Comparison of ENCODE assay signal across 8 cellular contexts in the genomic region with DNA sequence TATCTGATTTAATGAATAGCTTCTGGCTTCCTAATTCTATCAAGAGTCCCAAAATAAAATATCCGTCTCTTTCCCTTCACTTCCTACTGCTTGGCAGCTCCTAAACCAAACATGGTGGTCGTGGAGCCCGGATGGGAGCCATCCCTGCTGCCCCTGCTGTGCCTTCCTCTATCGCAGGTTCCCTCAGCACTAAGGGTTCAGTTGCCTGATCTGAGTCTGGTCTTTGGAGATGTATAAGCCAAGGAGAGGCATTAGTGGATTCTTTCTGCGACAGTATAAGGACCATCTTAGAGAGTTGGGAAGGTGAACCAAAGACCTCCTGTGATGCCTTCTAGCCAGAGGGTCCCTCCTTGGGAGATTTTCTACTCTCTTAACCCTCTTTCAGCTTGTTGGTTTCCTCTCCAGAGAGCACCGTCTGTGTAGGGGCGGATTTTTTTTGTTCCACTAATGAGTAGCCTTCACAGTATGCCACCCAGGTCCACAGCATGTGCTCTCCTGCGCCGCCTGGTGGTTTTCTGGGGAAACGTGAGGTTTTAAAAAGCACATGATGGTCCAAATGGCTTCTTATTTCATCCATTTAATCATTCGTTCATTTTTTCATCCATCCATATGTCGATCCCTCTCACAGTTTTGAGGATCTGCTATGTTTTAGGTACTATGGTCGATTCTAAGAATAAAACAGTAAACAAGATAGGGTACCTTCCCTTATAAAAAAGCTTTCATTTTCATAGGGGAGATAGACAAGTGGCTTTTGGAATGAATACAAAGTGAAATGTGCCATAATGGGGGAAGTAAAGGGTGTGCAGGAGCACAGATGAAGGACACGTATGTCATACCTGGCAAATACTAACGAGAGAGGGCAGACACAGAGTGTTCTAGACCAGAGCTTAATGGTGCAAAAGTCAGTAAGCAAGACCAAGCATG.
A peak's percentile ranks its signal among the peaks of the same experiment; 100 is the strongest.
DNase-seq lines count a peak whose midpoint lies in the region; ATAC-seq lines count a peak whose summit lies in the region.

No MANE protein-coding gene starts in this region.

- no peak overlapping the region for H3K4me3 ChIP-seq in GM23248

- no peaks in the 10 kb centered on the region for H3F3A ChIP-seq in GM23248 (ENCODE audit: insufficient read depth)

- H3K79me2 ChIP-seq in GM23248 (ENCODE audit: insufficient read depth), result peaks cover 16% of the 10 kb centered on the region

- no peak overlapping the region for H3K9ac ChIP-seq in GM23248

- H3K4me2 ChIP-seq in GM23248 (ENCODE audit: unreplicated experiment), result no peak overlapping the region

- ATAC-seq in esophagus mucosa, result peak; percentile 64
- ATAC-seq in GM21723 (IDR thresholded peaks at IDR 0.05; ENCODE audit: unreplicated experiment), result no peak

- H3K27ac ChIP-seq in GM23248 (no peak overlapping the region), temporal lobe (ENCODE audit: low read depth, low read length) (peak overlapping the region; percentile 60)

- H3K36me3 ChIP-seq in GM23248 (ENCODE audit: low read depth), result no peaks in the 10 kb centered on the region; the same call in 1 of the 2 replicates

- H4K20me1 ChIP-seq in GM23248 (ENCODE audit: insufficient read depth), result peaks cover 5% of the 10 kb centered on the region; the same call in 1 of the 2 replicates

- 24 to 25% methylated on average over 15 of the region's 15 CpGs for WGBS in GM23248 (ENCODE audit: low coverage in 1 of 2, low lambda C conversion rate in 2 of 2, missing lambda C conversion rate in 2 of 2), 2 experiments

- peak; percentile 82 for DNase-seq in Ammon's horn (ENCODE audit: low spot score)
- DNase-seq in GM23248, result peak; percentile 78
- DNase-seq in NCI-H2171 treated with DMSO at 0.1 percent for 48 hours (lab: John Stamatoyannopoulos, UW), result peak; percentile 83
- DNase-seq in activated CD4-positive, alpha-beta T cell treated with anti-CD3 and anti-CD28 coated beads, Interleukin-2, amount 50 U/mL, for 1 hour, result peak; percentile 36
- DNase-seq in mucosa of gallbladder (ENCODE audit: low spot score), result peak; percentile 51

- 0 out of 2 replicates have a peak overlapping the region, but pooled peaks have one; percentile 29 for H2AFZ ChIP-seq in GM23248

- no peaks in the 10 kb centered on the region for H3K9me3 ChIP-seq in GM23248 (ENCODE audit: low read depth)

- H3K9me2 ChIP-seq in GM23248 (ENCODE audit: insufficient read depth), result no peaks in the 10 kb centered on the region

- H3K4me1 ChIP-seq in GM23248 (ENCODE audit: insufficient read depth), result peaks cover 12% of the 10 kb centered on the region; the same call in 1 of the 2 replicates

- in situ Hi-C loops in GM23248 (cut with MboI), result loop anchor here (5.0 to 10.0 kb wide), 2 partner anchors 134 to 377 kb away; no protein-coding TSS in a partner anchor

- no peaks in the 10 kb centered on the region for H3K27me3 ChIP-seq in GM23248 (replicated peaks; ENCODE audit: insufficient read depth)
